ENCODE assay signal across 26 cellular contexts in genomic region chr4:113884655-113885054, GRCh38.
"Had no signal": no experiment of that assay in that cellular context is flagged by ENCODE, and none has a peak within 500 bp of the region (broad histone marks: within the 10 kb centered on the region; RNA-seq: fewer than 3 reads in every experiment).

No MANE protein-coding gene starts in this region.

- ATAC-seq: activated T-cell treated with anti-CD3 and anti-CD28 coated beads, Interleukin-2, amount 50 U/mL, for 4 hours; activated T-helper 17 cell treated with anti-CD3 and anti-CD28 coated beads, Interleukin-2, amount 50 U/mL, for 72 hours; left cardiac atrium; left ventricle myocardium superior; mucosa of descending colon; natural killer cell treated with Interleukin-12 subunit alpha and Interleukin-12 subunit beta and Interleukin-15 and Interleukin-18, amount 100 ng/mL, for 72 hours; sciatic nerve; stimulated activated naive CD8-positive, alpha-beta T cell treated with anti-CD3 and anti-CD28 coated beads, Interleukin-15, Interleukin-2, amounts not matched to agents 100 U/mL and 50 U/mL, for 24 hours had no signal

- H3K27ac Mint-ChIP-seq: activated CD4-positive, alpha-beta memory T cell treated with anti-CD3 and anti-CD28 coated beads, Interleukin-2, amount 10 ng/mL, durations not matched to agents 7 days and 5 days; activated CD4-positive, alpha-beta T cell treated with anti-CD3 and anti-CD28 coated beads, Interleukin-2, amount 10 ng/mL, durations not matched to agents 7 days and 5 days; activated naive CD8-positive, alpha-beta T cell; activated T-helper 17 cell treated with anti-CD3 and anti-CD28 coated beads, Interleukin-2, amount 50 U/mL, for 72 hours; natural killer cell treated with Interleukin-12 subunit alpha and Interleukin-12 subunit beta and Interleukin-15 and Interleukin-18, amount 100 ng/mL, for 72 hours; T-helper 1 cell treated with Interleukin-12 subunit alpha and Interleukin-12 subunit beta and Interleukin-4 antibody, amounts not matched to agents 30 μg/mL and 1 μg/mL, for 36 hours had no signal

- H3K4me3 ChIP-seq: esophagus squamous epithelium, mucosa of descending colon, skin epidermis, thoracic aorta had no signal

- H3K9me3 ChIP-seq: esophagus squamous epithelium, mucosa of descending colon, thoracic aorta had no signal

- H3K27me3 ChIP-seq: esophagus squamous epithelium had no signal

- DNase-seq: activated CD4-positive, alpha-beta memory T cell treated with anti-CD3 and anti-CD28 coated beads, Interleukin-2, amount 10 ng/mL, durations not matched to agents 7 days and 5 days; activated CD4-positive, alpha-beta T cell treated with anti-CD3 and anti-CD28 coated beads for 1 hour; activated CD4-positive, alpha-beta T cell treated with anti-CD3 and anti-CD28 coated beads, Interleukin-2, amount 10 ng/mL, durations not matched to agents 7 days and 5 days; activated T-cell treated with anti-CD3 and anti-CD28 coated beads, Interleukin-2, amount 50 U/mL, for 4 hours; anterior cingulate cortex; effector CD4-positive, alpha-beta T cell; esophagus squamous epithelium; foreskin melanocyte; left cardiac atrium; left ventricle myocardium superior; mucosa of descending colon; stimulated activated CD4-positive, alpha-beta T cell treated with anti-CD3 and anti-CD28 coated beads, Interleukin-12 subunit alpha, Interleukin-12 subunit beta, amount 100 ng/mL, for 4 hours; stimulated activated CD4-positive, alpha-beta T cell treated with anti-CD3 and anti-CD28 coated beads, Interleukin-4, amount 100 ng/mL, for 1 hour; stimulated activated naive CD8-positive, alpha-beta T cell treated with anti-CD3 and anti-CD28 coated beads, Interleukin-15, Interleukin-2, amounts not matched to agents 100 U/mL and 50 U/mL, for 24 hours; T-helper 9 cell; trophoblast cell had no signal

- H3K27ac ChIP-seq: epithelial cell of prostate, esophagus squamous epithelium, skin epidermis, thoracic aorta, VCaP had no signal

- H3K36me3 Mint-ChIP-seq: natural killer cell treated with Interleukin-12 subunit alpha and Interleukin-12 subunit beta and Interleukin-15 and Interleukin-18, amount 100 ng/mL, for 72 hours had no signal

- H3K36me3 ChIP-seq: esophagus squamous epithelium, thoracic aorta had no signal

- H3K4me1 Mint-ChIP-seq: activated CD4-positive, alpha-beta memory T cell treated with anti-CD3 and anti-CD28 coated beads, Interleukin-2, amount 10 ng/mL, durations not matched to agents 7 days and 5 days; activated CD4-positive, alpha-beta T cell treated with anti-CD3 and anti-CD28 coated beads, Interleukin-2, amount 10 ng/mL, durations not matched to agents 7 days and 5 days; activated T-helper 17 cell treated with anti-CD3 and anti-CD28 coated beads, Interleukin-2, amount 50 U/mL, for 72 hours; central memory CD8-positive, alpha-beta T cell had no signal

- H3K27me3 Mint-ChIP-seq: activated CD4-positive, alpha-beta memory T cell treated with anti-CD3 and anti-CD28 coated beads, Interleukin-2, amount 10 ng/mL, durations not matched to agents 7 days and 5 days; activated naive CD8-positive, alpha-beta T cell; activated T-helper 17 cell treated with anti-CD3 and anti-CD28 coated beads, Interleukin-2, amount 50 U/mL, for 72 hours had no signal

- H3K4me3 Mint-ChIP-seq: activated CD4-positive, alpha-beta memory T cell treated with anti-CD3 and anti-CD28 coated beads, Interleukin-2, amount 10 ng/mL, durations not matched to agents 7 days and 5 days; activated CD4-positive, alpha-beta T cell treated with anti-CD3 and anti-CD28 coated beads, Interleukin-2, amount 10 ng/mL, durations not matched to agents 7 days and 5 days; activated naive CD8-positive, alpha-beta T cell; activated T-cell treated with anti-CD3 and anti-CD28 coated beads, Interleukin-2, amount 50 U/mL, for 4 hours; activated T-helper 17 cell treated with anti-CD3 and anti-CD28 coated beads, Interleukin-2, amount 50 U/mL, for 72 hours; central memory CD8-positive, alpha-beta T cell; natural killer cell treated with Interleukin-12 subunit alpha and Interleukin-12 subunit beta and Interleukin-15 and Interleukin-18, amount 100 ng/mL, for 72 hours; T-helper 1 cell treated with Interleukin-12 subunit alpha and Interleukin-12 subunit beta and Interleukin-4 antibody, amounts not matched to agents 30 μg/mL and 1 μg/mL, for 36 hours had no signal
